1 cellular context compared by ENCODE assay signal in genomic region chr1:120176092-120176855, GRCh38.
TF ChIP-seq lines count a peak whose summit lies in the region.

TSS of gene SEC22B (minus strand) at chr1:120176520. CDS start at chr1:120176381, 139 bp downstream.

TF ChIP-seq in K562, 482 proteins besides CTCF, POLR2A, EP300 and RAD21 (continued from another document and continues in another):
- TF ChIP-seq, protein P1, sequence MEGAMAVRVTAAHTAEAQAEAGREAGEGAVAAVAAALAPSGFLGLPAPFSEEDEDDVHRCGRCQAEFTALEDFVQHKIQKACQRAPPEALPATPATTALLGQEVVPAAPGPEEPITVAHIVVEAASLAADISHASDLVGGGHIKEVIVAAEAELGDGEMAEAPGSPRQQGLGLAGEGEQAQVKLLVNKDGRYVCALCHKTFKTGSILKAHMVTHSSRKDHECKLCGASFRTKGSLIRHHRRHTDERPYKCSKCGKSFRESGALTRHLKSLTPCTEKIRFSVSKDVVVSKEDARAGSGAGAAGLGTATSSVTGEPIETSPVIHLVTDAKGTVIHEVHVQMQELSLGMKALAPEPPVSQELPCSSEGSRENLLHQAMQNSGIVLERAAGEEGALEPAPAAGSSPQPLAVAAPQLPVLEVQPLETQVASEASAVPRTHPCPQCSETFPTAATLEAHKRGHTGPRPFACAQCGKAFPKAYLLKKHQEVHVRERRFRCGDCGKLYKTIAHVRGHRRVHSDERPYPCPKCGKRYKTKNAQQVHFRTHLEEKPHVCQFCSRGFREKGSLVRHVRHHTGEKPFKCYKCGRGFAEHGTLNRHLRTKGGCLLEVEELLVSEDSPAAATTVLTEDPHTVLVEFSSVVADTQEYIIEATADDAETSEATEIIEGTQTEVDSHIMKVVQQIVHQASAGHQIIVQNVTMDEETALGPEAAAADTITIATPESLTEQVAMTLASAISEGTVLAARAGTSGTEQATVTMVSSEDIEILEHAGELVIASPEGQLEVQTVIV (CRISPR knock-in tag; IDR thresholded peaks at IDR 0.05; ENCODE audit: borderline replicate concordance), result no peak
- TF ChIP-seq, protein P2, sequence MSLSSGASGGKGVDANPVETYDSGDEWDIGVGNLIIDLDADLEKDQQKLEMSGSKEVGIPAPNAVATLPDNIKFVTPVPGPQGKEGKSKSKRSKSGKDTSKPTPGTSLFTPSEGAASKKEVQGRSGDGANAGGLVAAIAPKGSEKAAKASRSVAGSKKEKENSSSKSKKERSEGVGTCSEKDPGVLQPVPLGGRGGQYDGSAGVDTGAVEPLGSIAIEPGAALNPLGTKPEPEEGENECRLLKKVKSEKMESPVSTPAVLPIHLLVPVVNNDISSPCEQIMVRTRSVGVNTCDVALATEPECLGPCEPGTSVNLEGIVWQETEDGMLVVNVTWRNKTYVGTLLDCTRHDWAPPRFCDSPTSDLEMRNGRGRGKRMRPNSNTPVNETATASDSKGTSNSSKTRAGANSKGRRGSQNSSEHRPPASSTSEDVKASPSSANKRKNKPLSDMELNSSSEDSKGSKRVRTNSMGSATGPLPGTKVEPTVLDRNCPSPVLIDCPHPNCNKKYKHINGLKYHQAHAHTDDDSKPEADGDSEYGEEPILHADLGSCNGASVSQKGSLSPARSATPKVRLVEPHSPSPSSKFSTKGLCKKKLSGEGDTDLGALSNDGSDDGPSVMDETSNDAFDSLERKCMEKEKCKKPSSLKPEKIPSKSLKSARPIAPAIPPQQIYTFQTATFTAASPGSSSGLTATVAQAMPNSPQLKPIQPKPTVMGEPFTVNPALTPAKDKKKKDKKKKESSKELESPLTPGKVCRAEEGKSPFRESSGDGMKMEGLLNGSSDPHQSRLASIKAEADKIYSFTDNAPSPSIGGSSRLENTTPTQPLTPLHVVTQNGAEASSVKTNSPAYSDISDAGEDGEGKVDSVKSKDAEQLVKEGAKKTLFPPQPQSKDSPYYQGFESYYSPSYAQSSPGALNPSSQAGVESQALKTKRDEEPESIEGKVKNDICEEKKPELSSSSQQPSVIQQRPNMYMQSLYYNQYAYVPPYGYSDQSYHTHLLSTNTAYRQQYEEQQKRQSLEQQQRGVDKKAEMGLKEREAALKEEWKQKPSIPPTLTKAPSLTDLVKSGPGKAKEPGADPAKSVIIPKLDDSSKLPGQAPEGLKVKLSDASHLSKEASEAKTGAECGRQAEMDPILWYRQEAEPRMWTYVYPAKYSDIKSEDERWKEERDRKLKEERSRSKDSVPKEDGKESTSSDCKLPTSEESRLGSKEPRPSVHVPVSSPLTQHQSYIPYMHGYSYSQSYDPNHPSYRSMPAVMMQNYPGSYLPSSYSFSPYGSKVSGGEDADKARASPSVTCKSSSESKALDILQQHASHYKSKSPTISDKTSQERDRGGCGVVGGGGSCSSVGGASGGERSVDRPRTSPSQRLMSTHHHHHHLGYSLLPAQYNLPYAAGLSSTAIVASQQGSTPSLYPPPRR (CRISPR knock-in tag; IDR thresholded peaks at IDR 0.05; ENCODE audit: borderline replicate concordance), result no peak
- TF ChIP-seq, protein P3, sequence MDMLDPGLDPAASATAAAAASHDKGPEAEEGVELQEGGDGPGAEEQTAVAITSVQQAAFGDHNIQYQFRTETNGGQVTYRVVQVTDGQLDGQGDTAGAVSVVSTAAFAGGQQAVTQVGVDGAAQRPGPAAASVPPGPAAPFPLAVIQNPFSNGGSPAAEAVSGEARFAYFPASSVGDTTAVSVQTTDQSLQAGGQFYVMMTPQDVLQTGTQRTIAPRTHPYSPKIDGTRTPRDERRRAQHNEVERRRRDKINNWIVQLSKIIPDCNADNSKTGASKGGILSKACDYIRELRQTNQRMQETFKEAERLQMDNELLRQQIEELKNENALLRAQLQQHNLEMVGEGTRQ (CRISPR knock-in tag; IDR thresholded peaks at IDR 0.05), result no peak
- TF ChIP-seq, protein P4, sequence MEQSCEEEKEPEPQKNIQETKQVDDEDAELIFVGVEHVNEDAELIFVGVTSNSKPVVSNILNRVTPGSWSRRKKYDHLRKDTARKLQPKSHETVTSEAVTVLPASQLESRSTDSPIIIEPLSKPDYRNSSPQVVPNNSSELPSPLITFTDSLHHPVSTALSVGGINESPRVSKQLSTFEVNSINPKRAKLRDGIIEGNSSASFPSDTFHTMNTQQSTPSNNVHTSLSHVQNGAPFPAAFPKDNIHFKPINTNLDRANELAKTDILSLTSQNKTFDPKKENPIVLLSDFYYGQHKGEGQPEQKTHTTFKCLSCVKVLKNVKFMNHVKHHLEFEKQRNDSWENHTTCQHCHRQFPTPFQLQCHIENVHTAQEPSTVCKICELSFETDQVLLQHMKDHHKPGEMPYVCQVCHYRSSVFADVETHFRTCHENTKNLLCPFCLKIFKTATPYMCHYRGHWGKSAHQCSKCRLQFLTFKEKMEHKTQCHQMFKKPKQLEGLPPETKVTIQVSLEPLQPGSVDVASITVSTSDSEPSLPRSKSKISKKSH (CRISPR knock-in tag; IDR thresholded peaks at IDR 0.05), result no peak
- TF ChIP-seq ZKSCAN8 (CRISPR knock-in tag; IDR thresholded peaks at IDR 0.05), result no peak
- peak; percentile 95 for TF ChIP-seq SUPT5H (IDR thresholded peaks at IDR 0.05)
- TF ChIP-seq TEAD4 (IDR thresholded peaks at IDR 0.05; ENCODE audit: low read length), result peak; percentile 72
- no peak for TF ChIP-seq TEAD4 (CRISPR knock-in tag; IDR thresholded peaks at IDR 0.05; ENCODE audit: borderline replicate concordance)
- no peak for TF ChIP-seq MCM7 (IDR thresholded peaks at IDR 0.05)
- peak; percentile 98 for TF ChIP-seq ZC3H11A (IDR thresholded peaks at IDR 0.05; ENCODE audit: low read depth, low read length)
- TF ChIP-seq ZNF212 (CRISPR knock-in tag; IDR thresholded peaks at IDR 0.05), result 0 out of 2 replicates have a peak, but pooled peaks have one; percentile 57
- peak; percentile 94 for TF ChIP-seq ETV5 (CRISPR knock-in tag; IDR thresholded peaks at IDR 0.05; ENCODE audit: low read depth)
- no peak for TF ChIP-seq ZNF395 (CRISPR knock-in tag; IDR thresholded peaks at IDR 0.05)
- TF ChIP-seq ZNF318 (IDR thresholded peaks at IDR 0.05; ENCODE audit: borderline replicate concordance in 1 of 2, low read depth in 1 of 2), result peak in 1 of 2 experiments; percentile 89; a peak in 2 of 4 replicates
- peak; percentile 74; the same call in 1 of the 2 replicates for TF ChIP-seq JUN (IDR thresholded peaks at IDR 0.05; ENCODE audit: borderline replicate concordance, low read depth, low read length)
- TF ChIP-seq JUN (CRISPR knock-in tag; IDR thresholded peaks at IDR 0.05; ENCODE audit: borderline replicate concordance), result no peak
- TF ChIP-seq ZNF347 (CRISPR knock-in tag; IDR thresholded peaks at IDR 0.05; ENCODE audit: low read depth), result no peak
- TF ChIP-seq SAFB2 (IDR thresholded peaks at IDR 0.05; ENCODE audit: borderline replicate concordance, low read depth, low read length, severe bottlenecking), result no peak
- TF ChIP-seq ZC3H4 (CRISPR knock-in tag; IDR thresholded peaks at IDR 0.05; ENCODE audit: borderline replicate concordance), result no peak
- no peak for TF ChIP-seq PTRF (tag; IDR thresholded peaks at IDR 0.05)
- TF ChIP-seq ZNF592 (IDR thresholded peaks at IDR 0.05), result peak; percentile 48; the same call in 1 of the 2 replicates
- TF ChIP-seq, protein P5, sequence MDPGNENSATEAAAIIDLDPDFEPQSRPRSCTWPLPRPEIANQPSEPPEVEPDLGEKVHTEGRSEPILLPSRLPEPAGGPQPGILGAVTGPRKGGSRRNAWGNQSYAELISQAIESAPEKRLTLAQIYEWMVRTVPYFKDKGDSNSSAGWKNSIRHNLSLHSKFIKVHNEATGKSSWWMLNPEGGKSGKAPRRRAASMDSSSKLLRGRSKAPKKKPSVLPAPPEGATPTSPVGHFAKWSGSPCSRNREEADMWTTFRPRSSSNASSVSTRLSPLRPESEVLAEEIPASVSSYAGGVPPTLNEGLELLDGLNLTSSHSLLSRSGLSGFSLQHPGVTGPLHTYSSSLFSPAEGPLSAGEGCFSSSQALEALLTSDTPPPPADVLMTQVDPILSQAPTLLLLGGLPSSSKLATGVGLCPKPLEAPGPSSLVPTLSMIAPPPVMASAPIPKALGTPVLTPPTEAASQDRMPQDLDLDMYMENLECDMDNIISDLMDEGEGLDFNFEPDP (CRISPR knock-in tag; IDR thresholded peaks at IDR 0.05), result no peak
